ENCODE assay signal across 20 cellular contexts in the genomic region with DNA sequence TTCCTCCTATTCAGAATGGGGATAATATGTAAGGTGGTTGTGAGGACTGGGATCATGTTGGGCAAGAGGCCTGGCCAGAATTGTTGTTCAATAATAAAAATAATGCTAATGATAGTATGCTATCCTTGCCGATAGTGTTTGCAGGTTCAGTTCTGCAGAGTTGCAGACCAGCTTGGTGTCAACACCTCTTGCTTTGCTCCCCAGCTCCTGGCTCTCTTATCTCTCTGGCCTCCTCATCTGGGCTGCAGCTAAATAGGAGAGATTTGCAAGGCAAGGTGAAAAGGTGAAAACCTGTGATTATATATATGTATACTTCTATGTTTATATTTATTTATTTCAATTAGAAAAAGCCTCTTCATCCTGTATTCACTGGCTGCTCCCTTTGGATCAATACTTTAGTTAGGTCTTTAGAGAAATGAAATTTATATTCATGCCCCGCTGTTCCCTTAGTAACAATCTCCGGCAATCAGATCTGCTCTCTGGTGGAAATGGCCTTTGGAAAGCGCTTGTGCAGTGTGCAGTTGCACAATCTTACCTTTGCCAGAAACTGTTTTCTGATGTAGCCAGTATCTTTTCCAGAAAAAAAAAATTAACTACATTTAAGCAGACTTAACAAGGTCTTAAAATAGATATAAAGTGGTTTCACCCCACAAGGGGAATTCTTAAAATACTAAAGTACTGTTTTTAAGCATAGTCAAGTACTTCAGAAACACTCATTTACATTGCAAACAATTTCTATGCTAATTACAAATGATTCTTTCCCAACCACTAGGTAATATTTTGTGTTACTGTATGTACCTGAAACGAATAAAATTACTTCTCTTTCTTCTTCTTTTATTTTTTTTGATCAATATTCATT. TPM values are rescaled to one million over a fixed set of nuclear protein-coding genes. Genes with fewer than 3 reads are reported as not detected.
DNase-seq lines count a peak whose midpoint lies in the region; ATAC-seq, FAIRE-seq and TF ChIP-seq lines count a peak whose summit lies in the region.
"Had no signal": no experiment of that assay in that cellular context is flagged by ENCODE, and none has a peak within 500 bp of the region (broad histone marks: within the 10 kb centered on the region; RNA-seq: fewer than 3 reads in every experiment).

No MANE protein-coding gene starts in this region.

- no peaks in the 10 kb centered on the region for H3K4me1 Mint-ChIP-seq in activated CD4-positive, alpha-beta memory T cell treated with anti-CD3 and anti-CD28 coated beads for 36 hours (ENCODE audit: low read depth)
- H3K4me1 Mint-ChIP-seq: CD4-positive, alpha-beta memory T cell had no signal

- H2AFZ ChIP-seq in K562 (ENCODE audit: low read depth, low read length) = no peak overlapping the region

- CTCF ChIA-PET in K562 (lab: Yijun Ruan, JAX; ENCODE audit: low intra/inter-chr PET ratio) = interaction anchor here (0.5 kb wide), 1 partner anchor 45 kb away, joined by 3 read pairs; no protein-coding TSS in a partner anchor
- CTCF ChIA-PET in activated CD4-positive, alpha-beta memory T cell treated with anti-CD3 and anti-CD28 coated beads for 36 hours (lab: Charles Lee) = no interaction called here

- WGBS in heart left ventricle, 4 donors = 53 to 62% (median 57%) methylated on average over 5 of the region's 5 CpGs
- 7% methylated on average over 5 of the region's 5 CpGs for WGBS in K562 (ENCODE audit: insufficient coverage, low coverage, missing lambda C conversion rate)

- no peaks in the 10 kb centered on the region for H4K20me1 ChIP-seq in K562 (replicated peaks; ENCODE audit: control insufficient read depth, insufficient read depth, low read length)

- H3K9me3 Mint-ChIP-seq in activated CD4-positive, alpha-beta memory T cell treated with anti-CD3 and anti-CD28 coated beads for 36 hours = no peaks in the 10 kb centered on the region
- H3K9me3 Mint-ChIP-seq: CD4-positive, alpha-beta memory T cell; HFFc6 had no signal

- H3K27ac Mint-ChIP-seq in activated CD4-positive, alpha-beta memory T cell treated with anti-CD3 and anti-CD28 coated beads for 36 hours = no peak overlapping the region
- H3K27ac Mint-ChIP-seq: CD4-positive, alpha-beta memory T cell; HFFc6 had no signal

- FAIRE-seq in K562 (lab: Jason Lieb, UNC) = no peak
- FAIRE-seq: D721Med had no signal

- DNase-seq in cardiac septum (ENCODE audit: low spot score) (peak; percentile 10), heart left ventricle (no peak), K562 (ENCODE audit: extremely low read depth in 1 of 4, low spot score in 3 of 4) (no peak), lower lobe of right lung (no peak), GM13977 (ENCODE audit: low spot score) (no peak), C1 segment of cervical spinal cord (lab: John Stamatoyannopoulos, UW) (no peak)
- DNase-seq in activated CD4-positive, alpha-beta memory T cell treated with anti-CD3 and anti-CD28 coated beads for 36 hours = no peak
- DNase-seq: AML-193; CD4-positive, alpha-beta memory T cell; GF-D8; HFFc6; MG63; NCI-H1092 treated with DMSO at 0.1 percent for 48 hours; NCI-H187 treated with DMSO at 0.1 percent for 48 hours; NCI-H524; NK-92 treated with Interleukin-12 subunit alpha and Interleukin-12 subunit beta, amount 100 ng/mL, for 24 hours; PC-3 had no signal

- no peak overlapping the region for H3K4me3 ChIP-seq in heart left ventricle
- H3K4me3 ChIP-seq in K562 = no peak overlapping the region
- H3K4me3 ChIP-seq in lower lobe of right lung = no peak overlapping the region
- H3K4me3 ChIP-seq: MG63 had no signal

- intact Hi-C loops in cardiac septum (cut with DNase I) (no loop called here), heart left ventricle (cut with DNase I) (no loop called here), K562 (cut with micrococcal nuclease) (no loop called here), lower lobe of right lung (cut with DNase I) (no loop called here)
- intact Hi-C loops in activated CD4-positive, alpha-beta memory T cell treated with anti-CD3 and anti-CD28 coated beads for 36 hours (cut with micrococcal nuclease) = no loop called here

- H3K36me3 ChIP-seq in heart left ventricle (no peaks in the 10 kb centered on the region), K562 (ENCODE audit: control insufficient read depth, insufficient read depth, low read length) (no peaks in the 10 kb centered on the region), lower lobe of right lung (no peaks in the 10 kb centered on the region)
- H3K36me3 ChIP-seq: MG63 had no signal

- no TSS peak for BruUV-seq in K562 (replicated peaks; lab: Mats Ljungman, UMichigan)

- no peak for ATAC-seq in heart left ventricle
- ATAC-seq in K562 = peak; percentile 39; the same call in 1 of the 3 replicates
- peak; percentile 76 to 83 for ATAC-seq in lower lobe of right lung
- ATAC-seq in GM18868 (IDR thresholded peaks at IDR 0.05; ENCODE audit: unreplicated experiment) = no peak
- ATAC-seq: PC-3 had no signal

- no peak overlapping the region for H3K4me3 Mint-ChIP-seq in activated CD4-positive, alpha-beta memory T cell treated with anti-CD3 and anti-CD28 coated beads for 36 hours
- H3K4me3 Mint-ChIP-seq: CD4-positive, alpha-beta memory T cell; HFFc6 had no signal

- POLR2A ChIA-PET in K562 (lab: Yijun Ruan, JAX) = interaction anchor here (0.6 kb wide), 1 partner anchor 543 kb away, joined by 4 read pairs; no protein-coding TSS in a partner anchor
- POLR2A ChIA-PET in activated CD4-positive, alpha-beta memory T cell treated with anti-CD3 and anti-CD28 coated beads for 36 hours (lab: Charles Lee) = no interaction called here

- no peak for TF ChIP-seq EP300 in K562 (IDR thresholded peaks at IDR 0.05; ENCODE audit: low read length)

- no peaks in the 10 kb centered on the region for H3K36me3 Mint-ChIP-seq in activated CD4-positive, alpha-beta memory T cell treated with anti-CD3 and anti-CD28 coated beads for 36 hours
- H3K36me3 Mint-ChIP-seq: CD4-positive, alpha-beta memory T cell had no signal

- no peaks in the 10 kb centered on the region for H3K79me2 ChIP-seq in K562 (ENCODE audit: control insufficient read depth, insufficient read depth, low read length)

- no peak overlapping the region for H3K4me2 ChIP-seq in K562 (ENCODE audit: insufficient read depth, low read length)

- in situ Hi-C loops in K562 (cut with MboI) (no loop called here), GM13977 (cut with MboI; ENCODE audit: low pct_unique_long_range_greater_than_20kb, low sequenced_read_pairs, unreplicated experiment) (no loop called here)

- H3K9me3 ChIP-seq in heart left ventricle (no peaks in the 10 kb centered on the region), K562 (replicated peaks; ENCODE audit: control insufficient read depth, insufficient read depth, low read depth, low read length) (no peaks in the 10 kb centered on the region; the same call in 1 of the 2 replicates), lower lobe of right lung (no peaks in the 10 kb centered on the region)
- H3K9me3 ChIP-seq: MG63 had no signal

- H3K9ac ChIP-seq in K562 (ENCODE audit: insufficient read depth in 1 of 2, low read depth in 2 of 2, low read length in 2 of 2) = no peak overlapping the region

- no peak for TF ChIP-seq POLR2A in heart left ventricle (IDR thresholded peaks at IDR 0.05)
- no peak for TF ChIP-seq POLR2A in K562 (conservative IDR thresholded peaks at IDR 0.05)

- no peaks in the 10 kb centered on the region for H3K9me1 ChIP-seq in K562 (ENCODE audit: control insufficient read depth, insufficient read depth, low read length)

- TF ChIP-seq RAD21 in K562 (CRISPR knock-in tag; conservative IDR thresholded peaks at IDR 0.05 in 1 of 2, IDR thresholded peaks at IDR 0.05 in 1 of 2) = no peak

- H3K27me3 ChIP-seq in heart left ventricle = no peaks in the 10 kb centered on the region
- H3K27me3 ChIP-seq in K562 (ENCODE audit: control insufficient read depth in 2 of 2, insufficient read depth in 2 of 2, low read length in 2 of 2) = peaks cover 5 to 7% of the 10 kb centered on the region in 2 experiments; a peak in 3 of 5 replicates
- H3K27me3 ChIP-seq in lower lobe of right lung (ENCODE audit: low read depth) = no peaks in the 10 kb centered on the region
- H3K27me3 ChIP-seq: MG63 had no signal

- no peak overlapping the region for H3K27ac ChIP-seq in heart left ventricle
- no peak overlapping the region for H3K27ac ChIP-seq in K562 (ENCODE audit: extremely low read depth, low read depth, low read length)
- H3K27ac ChIP-seq in lower lobe of right lung = no peak overlapping the region

- no peak for TF ChIP-seq CTCF in heart left ventricle (IDR thresholded peaks at IDR 0.05)
- TF ChIP-seq CTCF in K562 (IDR thresholded peaks at IDR 0.05 in 2 of 3, conservative IDR thresholded peaks at IDR 0.05 in 1 of 3; ENCODE audit: insufficient read depth in 2 of 3, low read depth in 1 of 3, low read length in 3 of 3) = no peak
- TF ChIP-seq CTCF in lower lobe of right lung (IDR thresholded peaks at IDR 0.05) = no peak
- TF ChIP-seq CTCF in GM13977 (IDR thresholded peaks at IDR 0.05; ENCODE audit: extremely low read depth, insufficient read depth, missing control alignments) = no peak

- H3K27me3 Mint-ChIP-seq in activated CD4-positive, alpha-beta memory T cell treated with anti-CD3 and anti-CD28 coated beads for 36 hours = peaks cover 3% of the 10 kb centered on the region

- peaks cover 0 to 8% (median 0%) of the 10 kb centered on the region in 12 donors for H3K4me1 ChIP-seq in heart left ventricle
- no peaks in the 10 kb centered on the region; a peak in 2 of 5 replicates for H3K4me1 ChIP-seq in K562 (replicated peaks in 1 of 2; ENCODE audit: control insufficient read depth in 2 of 2, insufficient read depth in 2 of 2, low read length in 2 of 2)
- no peaks in the 10 kb centered on the region for H3K4me1 ChIP-seq in lower lobe of right lung

RNA-seq across cellular contexts. Expression of gene ACVR1B, which starts 19.1 kb away (rescaled TPM):
- total RNA-seq in cardiac septum (9.3 TPM), heart left ventricle (10 to 100 TPM in 7 of 9 donors, 1 to 10 TPM in 2; 7.4 to 19.8 (median 11.6) TPM), K562 (2014; rRNA removed) (6.8 and 8.6 TPM in 2 replicates), K562 (2014; rRNA removed; fragmentation: Illumina TruSeq; extraction: Trizol) (5.9 and 6.7 TPM in 2 replicates), K562 (2015; rRNA removed; fragmentation: Illumina TruSeq; extraction: Trizol) (5.9 and 6.9 TPM in 2 replicates), K562 (2021) (10.3 and 15.1 TPM in 2 replicates), lower lobe of right lung (34.9 TPM)
- polyA plus RNA-seq in heart left ventricle (10 to 100 TPM in 1 of 2 donors, 1 to 10 TPM in 1; 7.7 to 13.3 TPM), K562 (2011; rRNA removed) (8.0 and 8.4 TPM in 2 replicates), K562 (2014; fragmentation: Illumina TruSeq; extraction: Trizol) (9.9 and 10.8 TPM in 2 replicates), K562 (2014; fragmentation: Nextera tagmentation; extraction: Ambion mirVana) (under 1 TPM; 0.97 to 0.98 TPM), K562 (2014; rRNA removed) (7.2 and 11.3 TPM in 2 replicates)
- total RNA-seq in K562 (2011; cell fraction: chromatin; rRNA removed; ENCODE audit: low replicate concordance) = 23.4 and 35.1 TPM in 2 replicates
- 25.7 and 30.9 TPM in 2 replicates for total RNA-seq in K562 (2011; cell fraction: nucleolus; rRNA removed)
- total RNA-seq in K562 (2011; cell fraction: nucleoplasm; rRNA removed) = 34.2 and 41.3 TPM in 2 replicates
- 7.8 and 8.1 TPM in 2 replicates for polyA plus RNA-seq in K562 (2011; cell fraction: cytosol; rRNA removed)
- 11.1 and 12.6 TPM in 2 replicates for polyA plus RNA-seq in K562 (2011; cell fraction: nucleus; rRNA removed)
- polyA plus RNA-seq in K562 (2012) = 7.8 and 12.4 TPM in 2 replicates
- 12.3 and 13.4 TPM in 2 replicates for polyA minus RNA-seq in K562 (2011; rRNA and poly(A)+ RNA removed)
- polyA minus RNA-seq in K562 (2011; cell fraction: cytosol; rRNA and poly(A)+ RNA removed) = 5.4 and 7.0 TPM in 2 replicates
- 4.3 and 6.0 TPM in 2 replicates for polyA minus RNA-seq in K562 (2011; cell fraction: nucleus; rRNA and poly(A)+ RNA removed)
- total RNA-seq in activated CD4-positive, alpha-beta memory T cell treated with anti-CD3 and anti-CD28 coated beads for 36 hours = 1 to 10 TPM; 8.0 to 8.3 TPM

RNA-seq across cellular contexts. Expression of gene ACVRL1, which starts 25.1 kb away (rescaled TPM):
- 31.1 TPM for total RNA-seq in cardiac septum
- 100 to 1,000 TPM in 1 of 9 donors, 10 to 100 TPM in 8; 23.5 to 116 (median 33.4) TPM for total RNA-seq in heart left ventricle
- 10 to 100 TPM; 20.5 to 35.1 TPM for polyA plus RNA-seq in heart left ventricle
- 1.3 and 3.5 TPM in 2 replicates for total RNA-seq in K562 (2011; cell fraction: chromatin; rRNA removed; ENCODE audit: low replicate concordance)
- 2.1 and 2.7 TPM in 2 replicates for total RNA-seq in K562 (2011; cell fraction: nucleolus; rRNA removed)
- 1.2 and 2.4 TPM in 2 replicates for total RNA-seq in K562 (2011; cell fraction: nucleoplasm; rRNA removed)
- 0.20 and 0.91 TPM in 2 replicates for total RNA-seq in K562 (2014; rRNA removed)
- total RNA-seq in K562 (2014; rRNA removed; fragmentation: Illumina TruSeq; extraction: Trizol) = 0.06 and 0.22 TPM in 2 replicates
- total RNA-seq in K562 (2015; rRNA removed; fragmentation: Illumina TruSeq; extraction: Trizol) = 0.36 and 0.87 TPM in 2 replicates
- 1.3 and 1.4 TPM in 2 replicates for total RNA-seq in K562 (2021)
- polyA plus RNA-seq in K562 (2011; rRNA removed) = 0.26 and 0.83 TPM in 2 replicates
- polyA plus RNA-seq in K562 (2011; cell fraction: cytosol; rRNA removed) = 0.39 and 0.47 TPM in 2 replicates
- polyA plus RNA-seq in K562 (2011; cell fraction: nucleus; rRNA removed) = 2.0 and 2.1 TPM in 2 replicates
- 1.2 and 5.1 TPM in 2 replicates for polyA plus RNA-seq in K562 (2012)
- 0.30 and 0.71 TPM in 2 replicates for polyA plus RNA-seq in K562 (2014; fragmentation: Illumina TruSeq; extraction: Trizol)
- under 1 TPM; 0.07 to 0.11 TPM for polyA plus RNA-seq in K562 (2014; fragmentation: Nextera tagmentation; extraction: Ambion mirVana)
- 0.42 and 0.45 TPM in 2 replicates for polyA plus RNA-seq in K562 (2014; rRNA removed)
- 0.28 and 1.2 TPM in 2 replicates for polyA minus RNA-seq in K562 (2011; rRNA and poly(A)+ RNA removed)
- polyA minus RNA-seq in K562 (2011; cell fraction: cytosol; rRNA and poly(A)+ RNA removed) = not detected in 2 replicates
- polyA minus RNA-seq in K562 (2011; cell fraction: nucleus; rRNA and poly(A)+ RNA removed) = 0.94 and 1.7 TPM in 2 replicates
- 242 TPM for total RNA-seq in lower lobe of right lung
- total RNA-seq in activated CD4-positive, alpha-beta memory T cell treated with anti-CD3 and anti-CD28 coated beads for 36 hours = not detected
- total RNA-seq: PC-3 had no signal
- polyA plus RNA-seq: CD4-positive, alpha-beta memory T cell had no signal

RNA-seq across cellular contexts. Expression of gene ANKRD33, which starts 44.5 kb away (rescaled TPM):
- total RNA-seq in cardiac septum = not detected
- total RNA-seq in heart left ventricle = not detected
- not detected for polyA plus RNA-seq in heart left ventricle
- 0.21 and 0.51 TPM in 2 replicates for total RNA-seq in K562 (2011; cell fraction: chromatin; rRNA removed; ENCODE audit: low replicate concordance)
- total RNA-seq in K562 (2011; cell fraction: nucleolus; rRNA removed) = 0.39 and 0.50 TPM in 2 replicates
- total RNA-seq in K562 (2011; cell fraction: nucleoplasm; rRNA removed) = 0.31 and 0.37 TPM in 2 replicates
- not detected in 2 replicates for total RNA-seq in K562 (2014; rRNA removed)
- total RNA-seq in K562 (2014; rRNA removed; fragmentation: Illumina TruSeq; extraction: Trizol) = 0.07 and 0.10 TPM in 2 replicates
- total RNA-seq in K562 (2015; rRNA removed; fragmentation: Illumina TruSeq; extraction: Trizol) = 0.11 and 0.23 TPM in 2 replicates
- total RNA-seq in K562 (2021) = 0.20 TPM in 1 of 2 replicates, not detected in the other
- polyA plus RNA-seq in K562 (2011; rRNA removed) = 0.06 and 0.08 TPM in 2 replicates
- polyA plus RNA-seq in K562 (2011; cell fraction: cytosol; rRNA removed) = 0.04 TPM in 1 of 2 replicates, not detected in the other
- 0.18 and 0.47 TPM in 2 replicates for polyA plus RNA-seq in K562 (2011; cell fraction: nucleus; rRNA removed)
- polyA plus RNA-seq in K562 (2012) = 0.17 and 3.1 TPM in 2 replicates
- polyA plus RNA-seq in K562 (2014; fragmentation: Illumina TruSeq; extraction: Trizol) = 0.04 TPM in 1 of 2 replicates, not detected in the other
- polyA plus RNA-seq in K562 (2014; fragmentation: Nextera tagmentation; extraction: Ambion mirVana) = not detected
- polyA plus RNA-seq in K562 (2014; rRNA removed) = 0.11 TPM in 1 of 2 replicates, not detected in the other
- not detected in 2 replicates for polyA minus RNA-seq in K562 (2011; rRNA and poly(A)+ RNA removed)
- not detected in 2 replicates for polyA minus RNA-seq in K562 (2011; cell fraction: cytosol; rRNA and poly(A)+ RNA removed)
- polyA minus RNA-seq in K562 (2011; cell fraction: nucleus; rRNA and poly(A)+ RNA removed) = 0.27 and 0.44 TPM in 2 replicates
- not detected for total RNA-seq in lower lobe of right lung
- total RNA-seq in activated CD4-positive, alpha-beta memory T cell treated with anti-CD3 and anti-CD28 coated beads for 36 hours = not detected
- total RNA-seq: CD4-positive, alpha-beta memory T cell; H4; HFFc6; PC-3 had no signal
- polyA plus RNA-seq: CD4-positive, alpha-beta memory T cell had no signal

Comparison
In these comparisons a context has a peak if more than half of its experiments do, and no peak if none do; other contexts are left out.
1. ATAC-seq: peak in K562 (single experiment) and lower lobe of right lung (2 of 2); none in heart left ventricle (0 of 4) and GM18868 (single experiment).